Comparison of ENCODE assay signal across 19 cellular contexts in the genomic region with DNA sequence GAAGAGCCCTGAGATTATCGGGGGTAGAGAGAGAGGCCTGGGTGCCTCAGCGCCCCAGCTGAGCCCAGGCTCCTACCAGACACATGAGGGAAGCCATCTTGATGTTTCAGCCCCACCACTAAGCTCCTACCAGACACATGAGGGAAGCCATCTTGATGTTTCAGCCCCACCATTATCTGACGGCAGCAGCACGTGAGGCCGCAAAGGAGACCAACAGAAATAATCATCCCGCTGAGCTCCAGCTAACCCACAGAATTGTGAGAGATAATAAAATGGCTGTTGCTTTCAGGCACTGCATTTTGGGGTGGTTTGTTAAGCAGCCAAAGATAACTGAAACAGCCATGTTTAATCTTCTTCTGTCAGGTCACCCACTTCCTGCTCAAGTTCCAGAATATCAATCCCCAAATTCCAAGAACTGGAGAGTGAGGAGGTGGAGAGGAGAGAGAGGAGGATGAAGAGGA. TPM values are rescaled to one million over a fixed set of nuclear protein-coding genes. Genes with fewer than 3 reads are reported as not detected.
A peak's percentile ranks its signal among the peaks of the same experiment; 100 is the strongest.
DNase-seq lines count a peak whose midpoint lies in the region; ATAC-seq, FAIRE-seq and TF ChIP-seq lines count a peak whose summit lies in the region.
"Had no signal": no experiment of that assay in that cellular context is flagged by ENCODE, and none has a peak within 500 bp of the region (broad histone marks: within the 10 kb centered on the region; RNA-seq: fewer than 3 reads in every experiment).

No MANE protein-coding gene starts in this region.

- H3K9me3 Mint-ChIP-seq in activated naive CD4-positive, alpha-beta T cell treated with anti-CD3 and anti-CD28 coated beads, Interleukin-2, amount 10 ng/mL, durations not matched to agents 7 days and 5 days = peaks cover 1% of the 10 kb centered on the region
- no peaks in the 10 kb centered on the region for H3K9me3 Mint-ChIP-seq in activated T-helper 2 cell treated with anti-CD3 and anti-CD28 coated beads, Interferon-gamma antibody, Interleukin-2, Interleukin-4, amounts not matched to agents 10 μg/mL and 5 μg/mL and 100 μg/mL, durations not matched to agents 14 hours and 24 hours and 36 hours

- CTCF ChIA-PET in activated naive CD4-positive, alpha-beta T cell treated with anti-CD3 and anti-CD28 coated beads, Interleukin-2, amount 10 ng/mL, durations not matched to agents 7 days and 5 days (lab: Charles Lee) = no interaction called here
- CTCF ChIA-PET in PC-9 (lab: Charles Lee) = no interaction called here

- peak overlapping the region; percentile 31 for H3K27ac Mint-ChIP-seq in activated naive CD4-positive, alpha-beta T cell treated with anti-CD3 and anti-CD28 coated beads, Interleukin-2, amount 10 ng/mL, durations not matched to agents 7 days and 5 days
- peak overlapping the region; percentile 7 for H3K27ac Mint-ChIP-seq in activated T-helper 2 cell treated with anti-CD3 and anti-CD28 coated beads, Interferon-gamma antibody, Interleukin-2, Interleukin-4, amounts not matched to agents 10 μg/mL and 5 μg/mL and 100 μg/mL, durations not matched to agents 14 hours and 24 hours and 36 hours
- H3K27ac Mint-ChIP-seq: IgD-negative memory B cell had no signal

- H3F3A ChIP-seq in PC-9 (ENCODE audit: insufficient read depth, low read depth) = 0 out of 2 replicates have a peak, but pooled peaks cover 7% of the 10 kb centered on the region

- peak; percentile 56 for FAIRE-seq in urothelium cell line (lab: Jason Lieb, UNC)
- FAIRE-seq: GM18507 had no signal

- H3K4me3 ChIP-seq in PC-9 (no peak overlapping the region), hepatocyte (no peak overlapping the region)

- H3K36me3 Mint-ChIP-seq in activated naive CD4-positive, alpha-beta T cell treated with anti-CD3 and anti-CD28 coated beads, Interleukin-2, amount 10 ng/mL, durations not matched to agents 7 days and 5 days = peaks cover 4% of the 10 kb centered on the region
- no peaks in the 10 kb centered on the region for H3K36me3 Mint-ChIP-seq in activated T-helper 2 cell treated with anti-CD3 and anti-CD28 coated beads, Interferon-gamma antibody, Interleukin-2, Interleukin-4, amounts not matched to agents 10 μg/mL and 5 μg/mL and 100 μg/mL, durations not matched to agents 14 hours and 24 hours and 36 hours (ENCODE audit: low read depth)

- POLR2A ChIA-PET in PC-9 (lab: Charles Lee; ENCODE audit: unreplicated experiment) = no interaction called here

- no peaks in the 10 kb centered on the region for H3K27me3 Mint-ChIP-seq in activated naive CD4-positive, alpha-beta T cell treated with anti-CD3 and anti-CD28 coated beads, Interleukin-2, amount 10 ng/mL, durations not matched to agents 7 days and 5 days
- peaks cover 1% of the 10 kb centered on the region for H3K27me3 Mint-ChIP-seq in activated T-helper 2 cell treated with anti-CD3 and anti-CD28 coated beads, Interferon-gamma antibody, Interleukin-2, Interleukin-4, amounts not matched to agents 10 μg/mL and 5 μg/mL and 100 μg/mL, durations not matched to agents 14 hours and 24 hours and 36 hours (ENCODE audit: low read depth)
- H3K27me3 Mint-ChIP-seq: IgD-negative memory B cell had no signal

- no peaks in the 10 kb centered on the region for H3K79me2 ChIP-seq in PC-9 (ENCODE audit: low read depth)
- H3K79me2 ChIP-seq in hepatocyte = no peaks in the 10 kb centered on the region

- ATAC-seq in HG03196 (IDR thresholded peaks at IDR 0.05; ENCODE audit: unreplicated experiment) = no peak
- ATAC-seq: HCT116 had no signal

- WGBS in hepatocyte (ENCODE audit: low lambda C conversion rate, missing lambda C conversion rate) = 92% methylated on average over 6 of the region's 6 CpGs

- peaks cover 4% of the 10 kb centered on the region for H3K9me2 ChIP-seq in PC-9 (ENCODE audit: insufficient read depth)
- no peaks in the 10 kb centered on the region for H3K9me2 ChIP-seq in hepatocyte (replicated peaks; ENCODE audit: insufficient read depth)

- no peaks in the 10 kb centered on the region for H4K20me1 ChIP-seq in PC-9 (ENCODE audit: insufficient read depth)
- H4K20me1 ChIP-seq in hepatocyte (ENCODE audit: insufficient read depth, poor library complexity, severe bottlenecking) = no peaks in the 10 kb centered on the region

- TF ChIP-seq CTCF in PC-9 (conservative IDR thresholded peaks at IDR 0.05) (no peak), hepatocyte (IDR thresholded peaks at IDR 0.05; ENCODE audit: poor library complexity) (no peak)

- H3K4me1 ChIP-seq in PC-9 (replicated peaks; ENCODE audit: insufficient read depth) (peaks cover 10% of the 10 kb centered on the region), hepatocyte (ENCODE audit: insufficient read depth) (no peaks in the 10 kb centered on the region)

- BruUV-seq in PC-9 (replicated peaks; lab: Mats Ljungman, UMichigan) = no TSS peak

- peaks cover 11% of the 10 kb centered on the region for H3K4me1 Mint-ChIP-seq in activated naive CD4-positive, alpha-beta T cell treated with anti-CD3 and anti-CD28 coated beads, Interleukin-2, amount 10 ng/mL, durations not matched to agents 7 days and 5 days
- peaks cover 9% of the 10 kb centered on the region for H3K4me1 Mint-ChIP-seq in activated T-helper 2 cell treated with anti-CD3 and anti-CD28 coated beads, Interferon-gamma antibody, Interleukin-2, Interleukin-4, amounts not matched to agents 10 μg/mL and 5 μg/mL and 100 μg/mL, durations not matched to agents 14 hours and 24 hours and 36 hours (ENCODE audit: low read depth)
- H3K4me1 Mint-ChIP-seq: IgD-negative memory B cell had no signal

- intact Hi-C loops in PC-9 (cut with micrococcal nuclease; ENCODE audit: unreplicated experiment) = no loop called here
- intact Hi-C loops in activated T-helper 2 cell treated with anti-CD3 and anti-CD28 coated beads, Interferon-gamma antibody, Interleukin-2, Interleukin-4, amounts not matched to agents 10 μg/mL and 5 μg/mL and 100 μg/mL, durations not matched to agents 14 hours and 24 hours and 36 hours (cut with micrococcal nuclease) = no loop called here

- DNase-seq in activated naive CD4-positive, alpha-beta T cell treated with anti-CD3 and anti-CD28 coated beads, Interleukin-2, amount 10 ng/mL, durations not matched to agents 7 days and 5 days = no peak
- DNase-seq in activated naive CD4-positive, alpha-beta T cell treated with Interleukin-2 at 50 U/mL for 16 hours = no peak
- DNase-seq in PC-9 (no peak), urothelium cell line (ENCODE audit: low spot score) (no peak), NCI-H1930 (lab: John Stamatoyannopoulos, UW) (no peak), hepatocyte (ENCODE audit: low spot score) (no peak)
- no peak for DNase-seq in activated T-helper 2 cell treated with anti-CD3 and anti-CD28 coated beads, Interferon-gamma antibody, Interleukin-2, Interleukin-4, amounts not matched to agents 10 μg/mL and 5 μg/mL and 100 μg/mL, durations not matched to agents 14 hours and 24 hours and 36 hours (ENCODE audit: low spot score)
- DNase-seq: 8988T, C1 segment of cervical spinal cord, COR-L47, NCI-H1436 treated with DMSO at 0.1 percent for 48 hours, NCI-H2081 treated with DMSO at 0.1 percent for 48 hours, NCI-H2227 treated with DMSO at 0.1 percent for 48 hours, NCI-H526, SHP77 treated with DMSO at 0.1 percent for 48 hours had no signal

- H3K4me2 ChIP-seq in PC-9 (no peak overlapping the region), hepatocyte (no peak overlapping the region)

- no peaks in the 10 kb centered on the region for H3K9me3 ChIP-seq in PC-9 (ENCODE audit: insufficient read depth, low read depth)
- H3K9me3 ChIP-seq in hepatocyte (ENCODE audit: low read depth) = no peaks in the 10 kb centered on the region

- no peaks in the 10 kb centered on the region for H3K27me3 ChIP-seq in PC-9 (ENCODE audit: insufficient read depth, low read depth)
- no peaks in the 10 kb centered on the region for H3K27me3 ChIP-seq in hepatocyte

- H3K27ac ChIP-seq in PC-9 (no peak overlapping the region), hepatocyte (no peak overlapping the region)

- H3K36me3 ChIP-seq in PC-9 (ENCODE audit: low read depth) (no peaks in the 10 kb centered on the region), hepatocyte (replicated peaks; ENCODE audit: insufficient read depth, low read depth) (no peaks in the 10 kb centered on the region)

- H2AFZ ChIP-seq in PC-9 (peak overlapping the region; percentile 48), hepatocyte (no peak overlapping the region)

- H3K4me3 Mint-ChIP-seq in activated naive CD4-positive, alpha-beta T cell treated with anti-CD3 and anti-CD28 coated beads, Interleukin-2, amount 10 ng/mL, durations not matched to agents 7 days and 5 days = no peak overlapping the region
- no peak overlapping the region for H3K4me3 Mint-ChIP-seq in activated T-helper 2 cell treated with anti-CD3 and anti-CD28 coated beads, Interferon-gamma antibody, Interleukin-2, Interleukin-4, amounts not matched to agents 10 μg/mL and 5 μg/mL and 100 μg/mL, durations not matched to agents 14 hours and 24 hours and 36 hours (ENCODE audit: low read depth)
- H3K4me3 Mint-ChIP-seq: IgD-negative memory B cell had no signal

RNA-seq across cellular contexts. Expression of a gene that starts 29.3 kb away (rescaled TPM):
- total RNA-seq in PC-9 (2021) (19.2 and 34.7 TPM in 2 replicates), hepatocyte (34.6 and 48.4 TPM in 2 replicates)
- 52.6 and 64.2 TPM in 2 replicates for total RNA-seq in activated T-helper 2 cell treated with anti-CD3 and anti-CD28 coated beads, Interferon-gamma antibody, Interleukin-2, Interleukin-4, amounts not matched to agents 10 μg/mL and 5 μg/mL and 100 μg/mL, durations not matched to agents 14 hours and 24 hours and 36 hours
- polyA plus RNA-seq in hepatocyte = 11.9 and 14.4 TPM in 2 replicates
